Comparison of ENCODE assay signal across 11 cellular contexts in the genomic region with DNA sequence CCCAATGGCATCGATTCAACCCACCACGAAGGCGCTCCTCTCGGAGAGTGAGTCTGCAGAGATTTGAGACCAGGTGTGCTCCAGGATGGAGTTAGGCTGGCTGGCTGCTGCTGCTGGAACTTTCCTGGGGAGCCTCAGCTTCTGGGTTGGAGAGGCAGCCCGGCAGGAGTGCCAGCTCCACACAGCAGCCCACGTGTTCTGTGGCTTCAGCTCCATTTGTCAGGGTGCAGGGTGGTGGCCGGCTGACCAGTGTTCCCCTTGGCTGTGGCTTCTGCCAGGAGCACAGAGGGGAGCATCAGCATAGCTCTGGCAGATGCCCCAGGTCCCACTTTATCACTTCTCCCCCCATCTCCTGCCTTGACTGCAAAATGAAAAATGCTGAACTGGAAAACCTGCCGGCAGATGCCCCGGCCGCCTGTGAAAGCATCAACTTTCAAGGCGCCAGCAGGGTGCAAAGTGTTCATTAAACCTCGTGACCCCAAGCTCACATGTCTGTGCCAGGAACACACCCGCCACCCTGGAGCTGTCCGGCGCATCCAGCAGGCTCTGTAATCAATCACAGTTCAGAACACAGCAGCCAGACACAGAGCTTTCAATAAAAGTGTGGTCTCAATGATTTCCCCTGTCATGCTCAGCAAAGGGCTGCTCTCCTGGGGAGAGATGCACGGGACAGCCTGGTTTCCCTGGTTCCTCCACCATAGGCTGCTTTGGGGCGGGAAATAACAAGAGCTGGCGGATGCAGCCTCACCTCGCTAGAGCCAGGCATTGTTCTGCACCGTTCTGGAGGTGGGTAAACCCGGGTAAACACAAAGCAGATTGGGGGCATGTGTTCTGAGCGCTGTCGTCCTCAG. TPM values are rescaled to one million over a fixed set of nuclear protein-coding genes. Genes with fewer than 3 reads are reported as not detected.
A peak's percentile ranks its signal among the peaks of the same experiment; 100 is the strongest.
DNase-seq lines count a peak whose midpoint lies in the region; ATAC-seq and TF ChIP-seq lines count a peak whose summit lies in the region.
"Had no signal": no experiment of that assay in that cellular context is flagged by ENCODE, and none has a peak within 500 bp of the region (broad histone marks: within the 10 kb centered on the region; RNA-seq: fewer than 3 reads in every experiment).

No MANE protein-coding gene starts in this region.

- peaks cover 6% of the 10 kb centered on the region for H3K9me3 Mint-ChIP-seq in type B pancreatic cell

- H3K9me3 ChIP-seq in gastroesophageal sphincter: no peaks in the 10 kb centered on the region
- H3K9me3 ChIP-seq: sigmoid colon had no signal

- peaks cover 28% of the 10 kb centered on the region for H3K27me3 ChIP-seq in gastroesophageal sphincter
- H3K27me3 ChIP-seq: sigmoid colon had no signal

- DNase-seq in left ventricle myocardium superior (no peak), Right ventricle myocardium superior (no peak), NCI-H524 treated with DMSO at 0.1 percent for 48 hours (lab: John Stamatoyannopoulos, UW) (peak; percentile 91), type B pancreatic cell (ENCODE audit: extremely low spot score, unreplicated experiment) (no peak), GM10248 (ENCODE audit: extremely low spot score) (no peak), AG20443 (ENCODE audit: low spot score) (no peak)
- DNase-seq: sigmoid colon, SW 1271 had no signal

- no peak overlapping the region for H3K4me3 ChIP-seq in gastroesophageal sphincter
- H3K4me3 ChIP-seq: BLaER1, sigmoid colon had no signal

- peak overlapping the region; percentile 39 for H3K27ac Mint-ChIP-seq in type B pancreatic cell

- no peak for TF ChIP-seq CTCF in gastroesophageal sphincter (IDR thresholded peaks at IDR 0.05)
- no peak for TF ChIP-seq CTCF in type B pancreatic cell (conservative IDR thresholded peaks at IDR 0.05)
- no peak for TF ChIP-seq CTCF in GM10248 (IDR thresholded peaks at IDR 0.05; ENCODE audit: control extremely low read depth, extremely low read depth, low read depth, missing control alignments)

- no peak for TF ChIP-seq POLR2A in gastroesophageal sphincter (IDR thresholded peaks at IDR 0.05)

- no peak for TF ChIP-seq EP300 in gastroesophageal sphincter (IDR thresholded peaks at IDR 0.05)

- H3K4me3 Mint-ChIP-seq in type B pancreatic cell: peak overlapping the region; percentile 45

- peaks cover 36% of the 10 kb centered on the region for H3K4me1 Mint-ChIP-seq in type B pancreatic cell (ENCODE audit: unreplicated experiment)

- 20% methylated on average over 5 of the region's 23 CpGs; no CpG with 5 or more reads in 1 of the 2 donors for WGBS in gastroesophageal sphincter (ENCODE audit: low coverage in 1 of 2), 2 donors

- POLR2A ChIA-PET in GM10248 (lab: Yijun Ruan, JAX): no interaction called here

- ATAC-seq in left ventricle myocardium superior: peak; percentile 37
- no peak for ATAC-seq in Right ventricle myocardium superior (ENCODE audit: poor library complexity)
- peak; percentile 33 for ATAC-seq in gastroesophageal sphincter
- ATAC-seq in HG02885 (IDR thresholded peaks at IDR 0.05; ENCODE audit: poor library complexity, unreplicated experiment): no peak

- peaks cover 43% of the 10 kb centered on the region for H3K27me3 Mint-ChIP-seq in type B pancreatic cell

- H3K36me3 Mint-ChIP-seq in type B pancreatic cell: no peaks in the 10 kb centered on the region

- intact Hi-C loops in left ventricle myocardium superior (cut with micrococcal nuclease): no loop called here
- intact Hi-C loops in Right ventricle myocardium superior (cut with DNase I): no loop called here

- H3K36me3 ChIP-seq in gastroesophageal sphincter: no peaks in the 10 kb centered on the region
- H3K36me3 ChIP-seq: BLaER1, sigmoid colon had no signal

- peak overlapping the region in 2 of 4 donors; percentile 30 to 34 for H3K27ac ChIP-seq in gastroesophageal sphincter
- H3K27ac ChIP-seq: BLaER1, sigmoid colon had no signal

- CTCF ChIA-PET in GM10248 (lab: Yijun Ruan, JAX): interaction anchor here (1.1 to 1.9 kb wide), 3 partner anchors 11 to 693 kb away, joined by 3 to 5 read pairs (median 4); no protein-coding TSS in a partner anchor

- H3K4me1 ChIP-seq in gastroesophageal sphincter: peaks cover 0 to 22% (median 13%) of the 10 kb centered on the region in 3 donors

RNA-seq across cellular contexts. Expression of a gene that starts 53.2 kb away (rescaled TPM):
- total RNA-seq in left ventricle myocardium superior (0.32 TPM), Right ventricle myocardium superior (0.48 TPM), gastroesophageal sphincter (1 to 10 TPM in 2 of 4 donors, under 1 TPM in 2; 0.13 to 3.6 (median 0.73) TPM), type B pancreatic cell (ENCODE audit: low replicate concordance) (9.3 and 18.2 TPM in 2 replicates)

RNA-seq across cellular contexts. Expression of a gene that starts 53.3 kb away (rescaled TPM):
- total RNA-seq in left ventricle myocardium superior (26.1 TPM), Right ventricle myocardium superior (28.0 TPM), gastroesophageal sphincter (10 to 100 TPM; 22.3 to 38.5 (median 28.4) TPM), type B pancreatic cell (ENCODE audit: low replicate concordance) (38.2 and 55.6 TPM in 2 replicates)

Comparison
In these comparisons a context has a peak if more than half of its experiments do, and no peak if none do; other contexts are left out.
1. ATAC-seq: peak in left ventricle myocardium superior (single experiment) and gastroesophageal sphincter (single experiment); none in Right ventricle myocardium superior (single experiment) and HG02885 (single experiment).